In the genomic region with DNA sequence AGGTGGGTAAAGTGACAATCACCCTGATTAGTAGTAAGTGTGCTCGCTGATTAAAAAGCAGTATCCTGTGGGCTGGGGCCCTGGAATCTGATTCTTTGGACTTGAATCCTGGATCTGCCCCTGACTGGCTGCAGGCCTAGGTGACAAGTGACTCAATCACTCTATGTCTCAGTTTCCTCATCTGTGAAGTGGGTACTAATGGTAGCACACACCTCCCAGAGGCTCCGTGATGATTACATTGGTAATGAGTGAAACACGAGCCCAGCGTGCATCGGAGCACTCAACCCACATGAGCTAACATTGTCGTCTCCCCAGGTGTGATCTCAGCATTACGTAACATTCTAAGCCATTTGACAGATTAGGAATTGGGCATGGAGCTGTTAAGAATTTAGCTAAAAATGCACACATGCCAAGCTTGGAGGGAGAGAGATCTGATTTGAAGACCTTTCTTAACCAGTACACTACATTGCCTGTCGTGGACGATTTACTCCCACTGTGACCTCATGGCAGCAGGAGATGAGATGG, we compare ENCODE assay signal across 1 cellular context.
TF ChIP-seq lines count a peak whose summit lies in the region.

No MANE protein-coding gene starts in this region.

TF ChIP-seq in GM23338, 12 proteins besides CTCF, POLR2A, EP300 and RAD21 (continued from another document):
- TF ChIP-seq, protein P1, sequence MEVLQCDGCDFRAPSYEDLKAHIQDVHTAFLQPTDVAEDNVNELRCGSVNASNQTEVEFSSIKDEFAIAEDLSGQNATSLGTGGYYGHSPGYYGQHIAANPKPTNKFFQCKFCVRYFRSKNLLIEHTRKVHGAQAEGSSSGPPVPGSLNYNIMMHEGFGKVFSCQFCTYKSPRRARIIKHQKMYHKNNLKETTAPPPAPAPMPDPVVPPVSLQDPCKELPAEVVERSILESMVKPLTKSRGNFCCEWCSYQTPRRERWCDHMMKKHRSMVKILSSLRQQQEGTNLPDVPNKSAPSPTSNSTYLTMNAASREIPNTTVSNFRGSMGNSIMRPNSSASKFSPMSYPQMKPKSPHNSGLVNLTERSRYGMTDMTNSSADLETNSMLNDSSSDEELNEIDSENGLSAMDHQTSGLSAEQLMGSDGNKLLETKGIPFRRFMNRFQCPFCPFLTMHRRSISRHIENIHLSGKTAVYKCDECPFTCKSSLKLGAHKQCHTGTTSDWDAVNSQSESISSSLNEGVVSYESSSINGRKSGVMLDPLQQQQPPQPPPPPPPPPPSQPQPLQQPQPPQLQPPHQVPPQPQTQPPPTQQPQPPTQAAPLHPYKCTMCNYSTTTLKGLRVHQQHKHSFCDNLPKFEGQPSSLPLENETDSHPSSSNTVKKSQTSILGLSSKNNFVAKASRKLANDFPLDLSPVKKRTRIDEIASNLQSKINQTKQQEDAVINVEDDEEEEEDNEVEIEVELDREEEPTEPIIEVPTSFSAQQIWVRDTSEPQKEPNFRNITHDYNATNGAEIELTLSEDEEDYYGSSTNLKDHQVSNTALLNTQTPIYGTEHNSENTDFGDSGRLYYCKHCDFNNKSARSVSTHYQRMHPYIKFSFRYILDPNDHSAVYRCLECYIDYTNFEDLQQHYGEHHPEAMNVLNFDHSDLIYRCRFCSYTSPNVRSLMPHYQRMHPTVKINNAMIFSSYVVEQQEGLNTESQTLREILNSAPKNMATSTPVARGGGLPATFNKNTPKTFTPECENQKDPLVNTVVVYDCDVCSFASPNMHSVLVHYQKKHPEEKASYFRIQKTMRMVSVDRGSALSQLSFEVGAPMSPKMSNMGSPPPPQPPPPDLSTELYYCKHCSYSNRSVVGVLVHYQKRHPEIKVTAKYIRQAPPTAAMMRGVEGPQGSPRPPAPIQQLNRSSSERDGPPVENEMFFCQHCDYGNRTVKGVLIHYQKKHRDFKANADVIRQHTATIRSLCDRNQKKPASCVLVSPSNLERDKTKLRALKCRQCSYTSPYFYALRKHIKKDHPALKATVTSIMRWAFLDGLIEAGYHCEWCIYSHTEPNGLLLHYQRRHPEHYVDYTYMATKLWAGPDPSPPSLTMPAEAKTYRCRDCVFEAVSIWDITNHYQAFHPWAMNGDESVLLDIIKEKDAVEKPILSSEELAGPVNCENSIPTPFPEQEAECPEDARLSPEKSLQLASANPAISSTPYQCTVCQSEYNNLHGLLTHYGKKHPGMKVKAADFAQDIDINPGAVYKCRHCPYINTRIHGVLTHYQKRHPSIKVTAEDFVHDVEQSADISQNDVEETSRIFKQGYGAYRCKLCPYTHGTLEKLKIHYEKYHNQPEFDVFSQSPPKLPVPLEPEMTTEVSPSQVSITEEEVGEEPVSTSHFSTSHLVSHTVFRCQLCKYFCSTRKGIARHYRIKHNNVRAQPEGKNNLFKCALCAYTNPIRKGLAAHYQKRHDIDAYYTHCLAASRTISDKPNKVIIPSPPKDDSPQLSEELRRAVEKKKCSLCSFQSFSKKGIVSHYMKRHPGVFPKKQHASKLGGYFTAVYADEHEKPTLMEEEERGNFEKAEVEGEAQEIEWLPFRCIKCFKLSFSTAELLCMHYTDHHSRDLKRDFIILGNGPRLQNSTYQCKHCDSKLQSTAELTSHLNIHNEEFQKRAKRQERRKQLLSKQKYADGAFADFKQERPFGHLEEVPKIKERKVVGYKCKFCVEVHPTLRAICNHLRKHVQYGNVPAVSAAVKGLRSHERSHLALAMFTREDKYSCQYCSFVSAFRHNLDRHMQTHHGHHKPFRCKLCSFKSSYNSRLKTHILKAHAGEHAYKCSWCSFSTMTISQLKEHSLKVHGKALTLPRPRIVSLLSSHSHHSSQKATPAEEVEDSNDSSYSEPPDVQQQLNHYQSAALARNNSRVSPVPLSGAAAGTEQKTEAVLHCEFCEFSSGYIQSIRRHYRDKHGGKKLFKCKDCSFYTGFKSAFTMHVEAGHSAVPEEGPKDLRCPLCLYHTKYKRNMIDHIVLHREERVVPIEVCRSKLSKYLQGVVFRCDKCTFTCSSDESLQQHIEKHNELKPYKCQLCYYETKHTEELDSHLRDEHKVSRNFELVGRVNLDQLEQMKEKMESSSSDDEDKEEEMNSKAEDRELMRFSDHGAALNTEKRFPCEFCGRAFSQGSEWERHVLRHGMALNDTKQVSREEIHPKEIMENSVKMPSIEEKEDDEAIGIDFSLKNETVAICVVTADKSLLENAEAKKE (CRISPR knock-in tag; IDR thresholded peaks at IDR 0.05): no peak
- no peak for TF ChIP-seq STAT1 (IDR thresholded peaks at IDR 0.05; ENCODE audit: unreplicated experiment)
- TF ChIP-seq ZNF331 (CRISPR knock-in tag; IDR thresholded peaks at IDR 0.05; ENCODE audit: low read depth): no peak
- no peak for TF ChIP-seq JUNB (IDR thresholded peaks at IDR 0.05; ENCODE audit: unreplicated experiment)
- TF ChIP-seq CREB1 (CRISPR knock-in tag; IDR thresholded peaks at IDR 0.05; ENCODE audit: low read depth): no peak
